Comparison of ENCODE assay signal across 15 cellular contexts in the genomic region with DNA sequence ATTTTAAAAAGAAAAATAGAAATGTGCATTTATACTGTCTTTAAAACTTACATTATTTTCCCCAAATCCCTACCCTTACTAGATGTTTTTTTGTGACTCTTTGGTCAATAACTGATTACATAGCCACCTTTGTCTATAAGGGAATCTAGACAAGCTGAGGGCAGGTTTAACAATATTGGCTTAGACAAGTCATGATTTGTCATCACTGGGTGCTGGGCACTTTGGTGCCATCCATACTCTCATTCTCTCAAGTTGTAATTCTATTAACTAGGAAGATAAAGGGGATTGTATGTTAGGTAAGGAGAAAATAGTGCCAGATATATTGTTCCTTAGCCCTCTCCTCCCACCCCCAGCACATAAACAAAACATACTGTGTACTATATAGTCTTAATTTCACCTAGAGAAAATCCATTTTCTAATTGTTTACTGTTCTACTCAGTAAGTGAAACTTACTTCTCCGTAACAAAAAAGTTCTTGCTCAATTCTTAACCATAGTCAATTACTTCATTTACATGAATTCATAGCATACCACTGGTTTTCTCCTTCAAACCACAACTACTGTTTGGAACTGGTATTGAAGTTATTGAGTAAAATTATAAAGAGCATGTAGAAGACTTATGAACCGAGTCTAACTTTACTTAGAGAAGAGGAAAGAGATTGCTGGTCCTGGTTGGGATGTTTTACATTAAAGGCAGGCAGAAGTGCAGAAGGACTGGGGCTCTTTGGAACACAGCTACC.
"Had no signal": no experiment of that assay in that cellular context is flagged by ENCODE, and none has a peak within 500 bp of the region (broad histone marks: within the 10 kb centered on the region; RNA-seq: fewer than 3 reads in every experiment).

No MANE protein-coding gene starts in this region.

- H3K9me3 Mint-ChIP-seq: activated naive CD4-positive, alpha-beta T cell treated with anti-CD3 and anti-CD28 coated beads, Interleukin-2, amount 10 ng/mL, durations not matched to agents 7 days and 5 days; stimulated activated naive CD8-positive, alpha-beta T cell treated with anti-CD3 and anti-CD28 coated beads, Interleukin-15, amount 100 ng/mL, for 72 hours had no signal

- H3K9me3 ChIP-seq: adrenal gland, thoracic aorta had no signal

- H3K27me3 Mint-ChIP-seq: activated B cell treated with CpG ODN at 0.5 μM for 24 hours; activated naive CD4-positive, alpha-beta T cell treated with anti-CD3 and anti-CD28 coated beads, Interleukin-2, amount 10 ng/mL, durations not matched to agents 7 days and 5 days; activated T-helper 17 cell treated with anti-CD3 and anti-CD28 coated beads, Interleukin-2, amount 50 U/mL, for 72 hours; stimulated activated naive CD8-positive, alpha-beta T cell treated with anti-CD3 and anti-CD28 coated beads, Interleukin-15, amount 100 ng/mL, for 72 hours had no signal

- H3K4me3 Mint-ChIP-seq: activated B cell treated with CpG ODN at 0.5 μM for 24 hours; activated naive CD4-positive, alpha-beta T cell treated with anti-CD3 and anti-CD28 coated beads, Interleukin-2, amount 10 ng/mL, durations not matched to agents 7 days and 5 days; activated T-helper 17 cell treated with anti-CD3 and anti-CD28 coated beads, Interleukin-2, amount 50 U/mL, for 72 hours; nephron; stimulated activated naive CD8-positive, alpha-beta T cell treated with anti-CD3 and anti-CD28 coated beads, Interleukin-15, amount 100 ng/mL, for 72 hours; T-helper 1 cell treated with Interleukin-12 subunit alpha and Interleukin-12 subunit beta and Interleukin-4 antibody, amounts not matched to agents 30 μg/mL and 1 μg/mL, for 36 hours had no signal

- H3K4me3 ChIP-seq: adrenal gland, thoracic aorta had no signal

- DNase-seq: activated B cell treated with CpG ODN at 0.5 μM for 24 hours; activated CD4-positive, alpha-beta T cell treated with anti-CD3 and anti-CD28 coated beads, Interleukin-2, amount 50 U/mL, for 1 hour; activated naive CD4-positive, alpha-beta T cell treated with anti-CD3 and anti-CD28 coated beads, Interleukin-2, amount 10 ng/mL, durations not matched to agents 7 days and 5 days; activated T-cell treated with anti-CD3 and anti-CD28 coated beads for 4 hours; adrenal gland; effector CD4-positive, alpha-beta T cell; hippocampal formation; occipital lobe; stimulated activated CD4-positive, alpha-beta T cell treated with anti-CD3 and anti-CD28 coated beads, Interleukin-4, amount 100 ng/mL, for 1 hour; stimulated activated naive CD8-positive, alpha-beta T cell treated with anti-CD3 and anti-CD28 coated beads, Interleukin-15, amount 100 ng/mL, for 72 hours had no signal

- H3K27me3 ChIP-seq: adrenal gland had no signal

- H3K36me3 Mint-ChIP-seq: activated naive CD4-positive, alpha-beta T cell treated with anti-CD3 and anti-CD28 coated beads, Interleukin-2, amount 10 ng/mL, durations not matched to agents 7 days and 5 days had no signal

- H3K4me1 ChIP-seq: adrenal gland had no signal

- H3K36me3 ChIP-seq: adrenal gland, thoracic aorta had no signal

- H3K27ac Mint-ChIP-seq: activated B cell treated with CpG ODN at 0.5 μM for 24 hours; activated naive CD4-positive, alpha-beta T cell treated with anti-CD3 and anti-CD28 coated beads, Interleukin-2, amount 10 ng/mL, durations not matched to agents 7 days and 5 days; activated T-helper 17 cell treated with anti-CD3 and anti-CD28 coated beads, Interleukin-2, amount 50 U/mL, for 72 hours; nephron; stimulated activated naive CD8-positive, alpha-beta T cell treated with anti-CD3 and anti-CD28 coated beads, Interleukin-15, amount 100 ng/mL, for 72 hours; T-helper 1 cell treated with Interleukin-12 subunit alpha and Interleukin-12 subunit beta and Interleukin-4 antibody, amounts not matched to agents 30 μg/mL and 1 μg/mL, for 36 hours had no signal

- H3K4me1 Mint-ChIP-seq: activated B cell treated with CpG ODN at 0.5 μM for 24 hours; activated naive CD4-positive, alpha-beta T cell treated with anti-CD3 and anti-CD28 coated beads, Interleukin-2, amount 10 ng/mL, durations not matched to agents 7 days and 5 days; activated T-helper 17 cell treated with anti-CD3 and anti-CD28 coated beads, Interleukin-2, amount 50 U/mL, for 72 hours; stimulated activated naive CD8-positive, alpha-beta T cell treated with anti-CD3 and anti-CD28 coated beads, Interleukin-15, amount 100 ng/mL, for 72 hours had no signal

- H3K27ac ChIP-seq: adrenal gland, epithelial cell of prostate, thoracic aorta had no signal
